ENCODE assay signal across 8 cellular contexts in genomic region chr2:27427863-27428212, GRCh38. TPM values are rescaled to one million over a fixed set of nuclear protein-coding genes. Genes with fewer than 3 reads are reported as not detected.
DNase-seq lines count a peak whose midpoint lies in the region; TF ChIP-seq lines count a peak whose summit lies in the region.

No MANE protein-coding gene starts in this region.

- 0 out of 2 replicates have a peak, but pooled peaks cover 3% of the 10 kb centered on the region for H3K27me3 Mint-ChIP-seq in HFFc6 (ENCODE audit: insufficient read depth)

- intact Hi-C loops in breast epithelium (cut with DNase I; ENCODE audit: low total_unique reads) = loop anchor here (5.0 kb wide), 1 partner anchor 66 kb away; no protein-coding TSS in a partner anchor

- H3K9me3 Mint-ChIP-seq in HFFc6 = no peaks in the 10 kb centered on the region

- H3K9ac ChIP-seq in mucosa of stomach (ENCODE audit: low read length) = peak overlapping the region; percentile 90

- H3K4me3 Mint-ChIP-seq in HFFc6 = peak overlapping the region; percentile 95

- TF ChIP-seq CTCF in HFFc6 (IDR thresholded peaks at IDR 0.05) = no peak
- TF ChIP-seq CTCF in breast epithelium (IDR thresholded peaks at IDR 0.05) = no peak

- peaks cover 29% of the 10 kb centered on the region for H3K4me1 Mint-ChIP-seq in HFFc6 (ENCODE audit: low read depth)

- no peaks in the 10 kb centered on the region for H3K9me3 ChIP-seq in breast epithelium
- no peaks in the 10 kb centered on the region for H3K9me3 ChIP-seq in mucosa of stomach (ENCODE audit: control insufficient read depth, low read length)

- peaks cover 0 to 8% of the 10 kb centered on the region in 2 donors for H3K4me1 ChIP-seq in breast epithelium
- peaks cover 15% of the 10 kb centered on the region for H3K4me1 ChIP-seq in mucosa of stomach (ENCODE audit: control insufficient read depth, insufficient read depth, low read length)

- peak overlapping the region; percentile 92 for H3K27ac Mint-ChIP-seq in HFFc6

- no peaks in the 10 kb centered on the region for H3K27me3 ChIP-seq in breast epithelium
- H3K27me3 ChIP-seq in mucosa of stomach (ENCODE audit: control insufficient read depth, insufficient read depth, low read length) = no peaks in the 10 kb centered on the region

- H3K36me3 ChIP-seq in breast epithelium (no peaks in the 10 kb centered on the region), mucosa of stomach (ENCODE audit: control insufficient read depth, insufficient read depth, low read length) (no peaks in the 10 kb centered on the region)

- DNase-seq in A172 (ENCODE audit: low spot score) (peak; percentile 28), HFFc6 (no peak), breast epithelium (ENCODE audit: low spot score in 2 of 2) (no peak), CD1c-positive myeloid dendritic cell (ENCODE audit: extremely low spot score) (no peak), NCI-H1694 treated with DMSO at 0.1 percent for 48 hours (lab: John Stamatoyannopoulos, UW) (no peak), LoVo (ENCODE audit: low spot score) (no peak)
- DNase-seq in effector CD8-positive, alpha-beta T cell (lab: John Stamatoyannopoulos, UW) = no peak

- peaks cover 5% of the 10 kb centered on the region; the same call in 1 of the 2 replicates for H3K36me3 Mint-ChIP-seq in HFFc6 (ENCODE audit: low read depth)

- peak overlapping the region; percentile 97 for H3K27ac ChIP-seq in breast epithelium

- H3K4me3 ChIP-seq in breast epithelium (peak overlapping the region; percentile 73 to 96 (median 90)), mucosa of stomach (ENCODE audit: low read length) (peak overlapping the region; percentile 89)

- TF ChIP-seq POLR2A in breast epithelium (IDR thresholded peaks at IDR 0.05) = no peak

RNA-seq across cellular contexts. Expression of gene NRBP1, which starts 0.6 kb away (rescaled TPM):
- 170 and 206 TPM in 2 replicates for total RNA-seq in A172 (2014; rRNA removed; shearing (Covaris generic))
- total RNA-seq in HFFc6 (2021; fragmentation: NEBNext Ultra II Directional; extraction: Animal tissue kit (Norgen Biotek cat#: 25700)) = 100 to 1,000 TPM; 101 to 110 (median 108) TPM
- 10 to 100 TPM; 70.5 to 87.5 (median 80.3) TPM for total RNA-seq in breast epithelium

RNA-seq across cellular contexts. Expression of gene KRTCAP3, which starts 14.3 kb away (rescaled TPM):
- not detected in 2 replicates for total RNA-seq in A172 (2014; rRNA removed; shearing (Covaris generic))
- total RNA-seq in HFFc6 (2021; fragmentation: NEBNext Ultra II Directional; extraction: Animal tissue kit (Norgen Biotek cat#: 25700)) = 1 to 10 TPM in 2 of 6 experiments, under 1 TPM in 4; 0.34 to 1.3 (median 0.65) TPM
- total RNA-seq in breast epithelium = 10 to 100 TPM in 2 of 3 donors, 1 to 10 TPM in 1; 3.8 to 31.2 (median 14.7) TPM

RNA-seq across cellular contexts. Expression of gene PPM1G, which starts 18.4 kb away (rescaled TPM):
- total RNA-seq in A172 (2014; rRNA removed; shearing (Covaris generic)) = 185 and 200 TPM in 2 replicates
- 10 to 100 TPM; 74.6 to 96.8 (median 87.8) TPM for total RNA-seq in HFFc6 (2021; fragmentation: NEBNext Ultra II Directional; extraction: Animal tissue kit (Norgen Biotek cat#: 25700))
- total RNA-seq in breast epithelium = 10 to 100 TPM; 46.2 to 59.0 (median 54.4) TPM

RNA-seq across cellular contexts. Expression of gene ZNF513, which starts 47.3 kb away (rescaled TPM):
- total RNA-seq in A172 (2014; rRNA removed; shearing (Covaris generic)) = 1.4 TPM in 1 of 2 replicates, not detected in the other
- total RNA-seq in HFFc6 (2021; fragmentation: NEBNext Ultra II Directional; extraction: Animal tissue kit (Norgen Biotek cat#: 25700)) = 10 to 100 TPM; 11.9 to 15.3 (median 12.8) TPM
- 10 to 100 TPM in 2 of 3 donors, 1 to 10 TPM in 1; 5.9 to 22.5 (median 15.7) TPM for total RNA-seq in breast epithelium

RNA-seq across cellular contexts. Expression of gene SNX17, which starts 57.4 kb away (rescaled TPM):
- total RNA-seq in A172 (2014; rRNA removed; shearing (Covaris generic)) = 202 and 226 TPM in 2 replicates
- total RNA-seq in HFFc6 (2021; fragmentation: NEBNext Ultra II Directional; extraction: Animal tissue kit (Norgen Biotek cat#: 25700)) = 100 to 1,000 TPM; 140 to 160 (median 150) TPM
- total RNA-seq in breast epithelium = 100 to 1,000 TPM; 109 to 121 (median 116) TPM
